In genomic region chr17:53687324-53687723, GRCh38 we compare ENCODE assay signal across 22 cellular contexts.
"Had no signal": no experiment of that assay in that cellular context is flagged by ENCODE, and none has a peak within 500 bp of the region (broad histone marks: within the 10 kb centered on the region; RNA-seq: fewer than 3 reads in every experiment).

No MANE protein-coding gene starts in this region.

- H3K36me3 Mint-ChIP-seq: memory B cell, naive B cell had no signal

- H3K4me3 ChIP-seq: gastrocnemius medialis, left ventricle myocardium inferior, lower lobe of right lung, psoas muscle, right lobe of liver, spleen, stomach, thoracic aorta, transverse colon had no signal

- H3K27ac ChIP-seq: gastrocnemius medialis, left ventricle myocardium inferior, lower lobe of right lung, neutrophil, psoas muscle, right lobe of liver, spleen, stomach, thoracic aorta, transverse colon had no signal

- H3K27me3 ChIP-seq: gastrocnemius medialis, neutrophil, right lobe of liver, spleen, stomach, transverse colon had no signal

- H3K36me3 ChIP-seq: gastrocnemius medialis, left ventricle myocardium inferior, lower lobe of right lung, neutrophil, right lobe of liver, spleen, stomach, thoracic aorta, transverse colon had no signal

- H3K4me1 Mint-ChIP-seq: immature natural killer cell, memory B cell, naive B cell, nephron had no signal

- H3K4me3 Mint-ChIP-seq: immature natural killer cell, memory B cell, mesothelial cell of epicardium, naive B cell, nephron had no signal

- H3K27ac Mint-ChIP-seq: immature natural killer cell, memory B cell, mesothelial cell of epicardium, naive B cell, nephron had no signal

- H3K27me3 Mint-ChIP-seq: memory B cell, naive B cell had no signal

- H3K4me1 ChIP-seq: gastrocnemius medialis, left ventricle myocardium inferior, lower lobe of right lung, psoas muscle, right lobe of liver, spleen, stomach, transverse colon had no signal

- H3K9me3 ChIP-seq: gastrocnemius medialis, left ventricle myocardium inferior, lower lobe of right lung, neutrophil, psoas muscle, right lobe of liver, thoracic aorta, transverse colon had no signal

- DNase-seq: effector memory CD4-positive, alpha-beta T cell; gastrocnemius medialis; immature natural killer cell; left cardiac atrium; left ventricle myocardium inferior; lower lobe of right lung; naive B cell; psoas muscle; retina; right lobe of liver; spleen; stimulated activated CD4-positive, alpha-beta T cell treated with anti-CD3 and anti-CD28 coated beads, Interleukin-2, amount 100 ng/mL, for 24 hours; stimulated activated CD4-positive, alpha-beta T cell treated with anti-CD3 and anti-CD28 coated beads, Interleukin-4, amount 100 ng/mL, for 4 hours; stimulated activated naive CD4-positive, alpha-beta T cell; stomach; substantia nigra; transverse colon had no signal
